Comparison of ENCODE assay signal across 20 cellular contexts in genomic region chr2:19580830-19581229, GRCh38.
DNase-seq lines count a peak whose midpoint lies in the region; ATAC-seq, FAIRE-seq and TF ChIP-seq lines count a peak whose summit lies in the region.
"Had no signal": no experiment of that assay in that cellular context is flagged by ENCODE, and none has a peak within 500 bp of the region (broad histone marks: within the 10 kb centered on the region; RNA-seq: fewer than 3 reads in every experiment).

No MANE protein-coding gene starts in this region.

- TF ChIP-seq CTCF in HepG2 (CRISPR knock-in tag; IDR thresholded peaks at IDR 0.05) (no peak), right lobe of liver (IDR thresholded peaks at IDR 0.05) (no peak), fibroblast of lung (conservative IDR thresholded peaks at IDR 0.05 in 1 of 2, IDR thresholded peaks at IDR 0.05 in 1 of 2; ENCODE audit: low read depth in 1 of 2, low read length in 2 of 2) (no peak)

- no peaks in the 10 kb centered on the region for H3K9me3 ChIP-seq in HepG2 (ENCODE audit: low read length)
- no peaks in the 10 kb centered on the region for H3K9me3 ChIP-seq in right lobe of liver
- H3K9me3 ChIP-seq in fibroblast of lung (ENCODE audit: control insufficient read depth, insufficient read depth, low read depth, low read length): no peaks in the 10 kb centered on the region
- no peaks in the 10 kb centered on the region for H3K9me3 ChIP-seq in mesenchymal stem cell (ENCODE audit: control insufficient read depth, low read length)
- H3K9me3 ChIP-seq: adrenal gland, tibial nerve had no signal

- H4K91ac ChIP-seq in mesenchymal stem cell (ENCODE audit: low read length): no peak overlapping the region

- TF ChIP-seq RAD21 in HepG2 (CRISPR knock-in tag; IDR thresholded peaks at IDR 0.05): no peak

- no peak overlapping the region for H3K9ac ChIP-seq in HepG2 (ENCODE audit: insufficient read depth, low read depth, low read length)
- H3K9ac ChIP-seq in fibroblast of lung (ENCODE audit: insufficient read depth, low read length): no peak overlapping the region
- H3K9ac ChIP-seq in mesenchymal stem cell (ENCODE audit: low read length): no peak overlapping the region
- H3K9ac ChIP-seq: parathyroid adenoma had no signal

- no peak overlapping the region for H2AK5ac ChIP-seq in mesenchymal stem cell (ENCODE audit: low read length, severe bottlenecking)

- H3K14ac ChIP-seq in mesenchymal stem cell (ENCODE audit: low read length in 2 of 2): no peak overlapping the region

- no peak overlapping the region for H4K8ac ChIP-seq in mesenchymal stem cell (ENCODE audit: low read length)

- no peak overlapping the region for H2BK12ac ChIP-seq in mesenchymal stem cell (ENCODE audit: low read length in 2 of 2)

- no peaks in the 10 kb centered on the region for H3K79me2 ChIP-seq in HepG2 (ENCODE audit: insufficient read depth, low read length)
- H3K79me2 ChIP-seq in fibroblast of lung (ENCODE audit: control insufficient read depth, insufficient read depth, low read length): no peaks in the 10 kb centered on the region
- H3K79me2 ChIP-seq: parathyroid adenoma had no signal

- DNase-seq in HepG2 (ENCODE audit: low spot score): peak; percentile 68
- no peak for DNase-seq in right lobe of liver
- peak; percentile 38 to 70 for DNase-seq in fibroblast of lung (ENCODE audit: low read depth in 2 of 2)
- DNase-seq in mesenchymal stem cell: peak; percentile 71
- DNase-seq in stimulated activated naive CD8-positive, alpha-beta T cell treated with anti-CD3 and anti-CD28 coated beads, Interleukin-15, amount 100 ng/mL, for 72 hours: no peak
- DNase-seq in head of caudate nucleus: no peak
- DNase-seq: activated CD4-positive, alpha-beta memory T cell treated with anti-CD3 and anti-CD28 coated beads, Interleukin-2, amount 10 ng/mL, durations not matched to agents 7 days and 5 days; adrenal gland; CD4-positive, CD25-positive, alpha-beta regulatory T cell; glutamatergic neuron; NCI-H1048; NCI-H526 treated with DMSO at 0.1 percent for 48 hours had no signal

- no peak for TF ChIP-seq POLR2A in HepG2 (IDR thresholded peaks at IDR 0.05; ENCODE audit: insufficient read depth in 1 of 2, low read depth in 2 of 2, low read length in 2 of 2)
- no peak for TF ChIP-seq POLR2A in right lobe of liver (IDR thresholded peaks at IDR 0.05)

- H3K27ac ChIP-seq in HepG2 (ENCODE audit: extremely low read length, insufficient read depth, low read length) (no peak overlapping the region), right lobe of liver (no peak overlapping the region), fibroblast of lung (ENCODE audit: insufficient read depth, low read length) (no peak overlapping the region), mesenchymal stem cell (ENCODE audit: low read length, poor library complexity, severe bottlenecking) (peak overlapping the region; percentile 33)
- H3K27ac ChIP-seq: adrenal gland, parathyroid adenoma, tibial nerve had no signal

- in situ Hi-C loops in HepG2 (cut with HindIII; ENCODE audit: extremely low pct_ligation_motif_present, low pct_unique_long_range_greater_than_20kb): no loop called here

- H2BK120ac ChIP-seq in mesenchymal stem cell (ENCODE audit: low read depth, low read length): no peak overlapping the region

- H2BK15ac ChIP-seq in mesenchymal stem cell (ENCODE audit: low read depth, poor library complexity, severe bottlenecking): no peak overlapping the region

- peak overlapping the region in 1 of 2 experiments; percentile 77 for H3K18ac ChIP-seq in mesenchymal stem cell (ENCODE audit: low read depth in 1 of 2, low read length in 2 of 2)

- POLR2A ChIA-PET in HepG2 (lab: Yijun Ruan, JAX): no interaction called here

- BruUV-seq in HepG2 (replicated peaks; lab: Mats Ljungman, UMichigan): no TSS peak

- H4K20me1 ChIP-seq in HepG2 (ENCODE audit: insufficient read depth, low read length) (no peaks in the 10 kb centered on the region), fibroblast of lung (ENCODE audit: control insufficient read depth, extremely low read depth, insufficient read depth, low read length) (no peaks in the 10 kb centered on the region)

- ATAC-seq in HepG2 (peak; percentile 66), right lobe of liver (no peak), HG02840 (IDR thresholded peaks at IDR 0.05; ENCODE audit: low FRiP score, unreplicated experiment) (no peak), GM18909 (IDR thresholded peaks at IDR 0.05; ENCODE audit: poor library complexity, unreplicated experiment) (no peak)
- ATAC-seq in stimulated activated naive CD8-positive, alpha-beta T cell treated with anti-CD3 and anti-CD28 coated beads, Interleukin-15, amount 100 ng/mL, for 72 hours: no peak
- ATAC-seq: K562; Panc1; stimulated activated effector memory CD8-positive, alpha-beta T cell treated with anti-CD3 and anti-CD28 coated beads, Interleukin-12 subunit alpha, Interleukin-12 subunit beta, amount 100 ng/mL, for 72 hours had no signal

- no peak for FAIRE-seq in HepG2 (lab: Jason Lieb, UNC)
- FAIRE-seq: colon, K562 had no signal

- no peak overlapping the region for H3K23ac ChIP-seq in mesenchymal stem cell (ENCODE audit: low read length in 2 of 2)

- no peaks in the 10 kb centered on the region for H3K27me3 Mint-ChIP-seq in stimulated activated naive CD8-positive, alpha-beta T cell treated with anti-CD3 and anti-CD28 coated beads, Interleukin-15, amount 100 ng/mL, for 72 hours
- H3K27me3 Mint-ChIP-seq: CD4-positive, CD25-positive, alpha-beta regulatory T cell had no signal

- H3K27me3 ChIP-seq in HepG2 (ENCODE audit: control insufficient read depth in 1 of 2, insufficient read depth in 2 of 2, low read length in 2 of 2) (no peaks in the 10 kb centered on the region), right lobe of liver (no peaks in the 10 kb centered on the region), fibroblast of lung (ENCODE audit: control insufficient read depth, insufficient read depth, low read length) (no peaks in the 10 kb centered on the region), mesenchymal stem cell (ENCODE audit: control insufficient read depth in 1 of 2, insufficient read depth in 1 of 2, low read length in 2 of 2) (no peaks in the 10 kb centered on the region)
- H3K27me3 ChIP-seq: adrenal gland, tibial nerve had no signal

- H3K36me3 ChIP-seq in HepG2 (replicated peaks in 1 of 2; ENCODE audit: control insufficient read depth in 1 of 2, insufficient read depth in 2 of 2, low read length in 2 of 2) (no peaks in the 10 kb centered on the region), right lobe of liver (no peaks in the 10 kb centered on the region), fibroblast of lung (ENCODE audit: control insufficient read depth, insufficient read depth, low read length) (no peaks in the 10 kb centered on the region), mesenchymal stem cell (ENCODE audit: control insufficient read depth in 1 of 2, insufficient read depth in 2 of 2, low read depth in 1 of 2, low read length in 2 of 2) (no peaks in the 10 kb centered on the region)
- H3K36me3 ChIP-seq: adrenal gland, tibial nerve had no signal

- H3K4me2 ChIP-seq in HepG2 (ENCODE audit: low read depth, low read length): no peak overlapping the region
- no peak overlapping the region for H3K4me2 ChIP-seq in fibroblast of lung (ENCODE audit: extremely low read depth, insufficient read depth, low read length)
- no peak overlapping the region for H3K4me2 ChIP-seq in mesenchymal stem cell (ENCODE audit: low read length, poor library complexity, severe bottlenecking)

- H3K4me1 ChIP-seq in HepG2 (ENCODE audit: insufficient read depth, low read length) (no peaks in the 10 kb centered on the region), right lobe of liver (no peaks in the 10 kb centered on the region), fibroblast of lung (ENCODE audit: control insufficient read depth, extremely low read depth, insufficient read depth, low read length) (peaks cover 23% of the 10 kb centered on the region), mesenchymal stem cell (ENCODE audit: control insufficient read depth, insufficient read depth, low read depth, low read length) (peaks cover 8% of the 10 kb centered on the region)
- H3K4me1 ChIP-seq: adrenal gland, parathyroid adenoma, tibial nerve had no signal

- no peak overlapping the region for H2BK5ac ChIP-seq in mesenchymal stem cell (ENCODE audit: low read depth, low read length, poor library complexity, severe bottlenecking)

- no peaks in the 10 kb centered on the region for H3K9me3 Mint-ChIP-seq in stimulated activated naive CD8-positive, alpha-beta T cell treated with anti-CD3 and anti-CD28 coated beads, Interleukin-15, amount 100 ng/mL, for 72 hours
- H3K9me3 Mint-ChIP-seq: activated CD4-positive, alpha-beta memory T cell treated with anti-CD3 and anti-CD28 coated beads, Interleukin-2, amount 10 ng/mL, durations not matched to agents 7 days and 5 days; stimulated activated effector memory CD8-positive, alpha-beta T cell treated with anti-CD3 and anti-CD28 coated beads, Interleukin-12 subunit alpha, Interleukin-12 subunit beta, amount 100 ng/mL, for 72 hours had no signal

- no peak overlapping the region for H3K27ac Mint-ChIP-seq in stimulated activated naive CD8-positive, alpha-beta T cell treated with anti-CD3 and anti-CD28 coated beads, Interleukin-15, amount 100 ng/mL, for 72 hours
- H3K27ac Mint-ChIP-seq: activated CD4-positive, alpha-beta memory T cell treated with anti-CD3 and anti-CD28 coated beads, Interleukin-2, amount 10 ng/mL, durations not matched to agents 7 days and 5 days; CD4-positive, CD25-positive, alpha-beta regulatory T cell; stimulated activated effector memory CD8-positive, alpha-beta T cell treated with anti-CD3 and anti-CD28 coated beads, Interleukin-12 subunit alpha, Interleukin-12 subunit beta, amount 100 ng/mL, for 72 hours had no signal

- H3K4me1 Mint-ChIP-seq in stimulated activated naive CD8-positive, alpha-beta T cell treated with anti-CD3 and anti-CD28 coated beads, Interleukin-15, amount 100 ng/mL, for 72 hours: no peaks in the 10 kb centered on the region
- H3K4me1 Mint-ChIP-seq: activated CD4-positive, alpha-beta memory T cell treated with anti-CD3 and anti-CD28 coated beads, Interleukin-2, amount 10 ng/mL, durations not matched to agents 7 days and 5 days; CD4-positive, CD25-positive, alpha-beta regulatory T cell; stimulated activated effector memory CD8-positive, alpha-beta T cell treated with anti-CD3 and anti-CD28 coated beads, Interleukin-12 subunit alpha, Interleukin-12 subunit beta, amount 100 ng/mL, for 72 hours had no signal

- CTCF ChIA-PET in HepG2 (lab: Yijun Ruan, JAX; ENCODE audit: low intra/inter-chr PET ratio, low total read pairs): no interaction called here

- H3K4me3 ChIP-seq in HepG2 (replicated peaks in 1 of 3; ENCODE audit: insufficient read depth in 1 of 3, low read depth in 2 of 3, low read length in 3 of 3): no peak overlapping the region
- no peak overlapping the region for H3K4me3 ChIP-seq in right lobe of liver
- no peak overlapping the region for H3K4me3 ChIP-seq in fibroblast of lung (replicated peaks in 1 of 4; ENCODE audit: control extremely low read depth in 1 of 4, insufficient read depth in 1 of 4, low read depth in 3 of 4, low read length in 4 of 4)
- no peak overlapping the region for H3K4me3 ChIP-seq in mesenchymal stem cell (ENCODE audit: insufficient read depth in 1 of 2, low read depth in 1 of 2, low read length in 2 of 2)
- H3K4me3 ChIP-seq: adrenal gland, K562, tibial nerve had no signal

- H2AFZ ChIP-seq in HepG2 (ENCODE audit: low read length): no peak overlapping the region
- H2AFZ ChIP-seq in fibroblast of lung (ENCODE audit: low read length): no peak overlapping the region
- no peak overlapping the region for H2AFZ ChIP-seq in mesenchymal stem cell (ENCODE audit: low read depth, low read length)
- H2AFZ ChIP-seq: parathyroid adenoma had no signal

- intact Hi-C loops in HepG2 (cut with micrococcal nuclease; ENCODE audit: unreplicated experiment): no loop called here
- intact Hi-C loops in right lobe of liver (cut with DNase I): no loop called here
- intact Hi-C loops in head of caudate nucleus (cut with DNase I): no loop called here

- TF ChIP-seq EP300 in HepG2 (IDR thresholded peaks at IDR 0.05; ENCODE audit: low read depth in 2 of 2, low read length in 2 of 2) (no peak), HepG2 (CRISPR knock-in tag; IDR thresholded peaks at IDR 0.05; ENCODE audit: borderline replicate concordance) (no peak)

- H3K4me3 Mint-ChIP-seq in stimulated activated naive CD8-positive, alpha-beta T cell treated with anti-CD3 and anti-CD28 coated beads, Interleukin-15, amount 100 ng/mL, for 72 hours: no peak overlapping the region
- H3K4me3 Mint-ChIP-seq: activated CD4-positive, alpha-beta memory T cell treated with anti-CD3 and anti-CD28 coated beads, Interleukin-2, amount 10 ng/mL, durations not matched to agents 7 days and 5 days; CD4-positive, CD25-positive, alpha-beta regulatory T cell; stimulated activated effector memory CD8-positive, alpha-beta T cell treated with anti-CD3 and anti-CD28 coated beads, Interleukin-12 subunit alpha, Interleukin-12 subunit beta, amount 100 ng/mL, for 72 hours had no signal

- H3K79me1 ChIP-seq in mesenchymal stem cell (replicated peaks; ENCODE audit: low read length, poor library complexity, severe bottlenecking): no peaks in the 10 kb centered on the region

- H3K4ac ChIP-seq in mesenchymal stem cell (ENCODE audit: low read depth in 1 of 2, low read length in 2 of 2): no peak overlapping the region

- 5% methylated on average over 4 of the region's 4 CpGs for WGBS in HepG2 (ENCODE audit: low lambda C conversion rate)
- WGBS in right lobe of liver (ENCODE audit: insufficient coverage, low coverage, low lambda C conversion rate, missing lambda C conversion rate): no CpG with 5 or more reads among the region's 4 CpGs
- 5% methylated on average over 4 of the region's 4 CpGs for WGBS in mesenchymal stem cell

Comparison
In these comparisons a context has a peak if more than half of its experiments do, and no peak if none do; other contexts are left out.
1. DNase-seq: peak in HepG2 (single experiment), fibroblast of lung (2 of 2) and mesenchymal stem cell (single experiment); none in right lobe of liver (0 of 3), stimulated activated naive CD8-positive, alpha-beta T cell treated with anti-CD3 and anti-CD28 coated beads, Interleukin-15, amount 100 ng/mL, for 72 hours (0 of 2) and head of caudate nucleus (0 of 42).